Comparison of ENCODE assay signal across 19 cellular contexts in genomic region chr17:41284043-41284442, GRCh38. TPM values are rescaled to one million over a fixed set of nuclear protein-coding genes. Genes with fewer than 3 reads are reported as not detected.
DNase-seq lines count a peak whose midpoint lies in the region; ATAC-seq and TF ChIP-seq lines count a peak whose summit lies in the region.
"Had no signal": no experiment of that assay in that cellular context is flagged by ENCODE, and none has a peak within 500 bp of the region (broad histone marks: within the 10 kb centered on the region; RNA-seq: fewer than 3 reads in every experiment).

No MANE protein-coding gene starts in this region.

- no peak for TF ChIP-seq RAD21 in IMR-90 (IDR thresholded peaks at IDR 0.05; ENCODE audit: low read length)

- H3K36me3 ChIP-seq in IMR-90 (ENCODE audit: control insufficient read depth, insufficient read depth, low read length): no peaks in the 10 kb centered on the region
- no peaks in the 10 kb centered on the region for H3K36me3 ChIP-seq in hepatocyte (replicated peaks; ENCODE audit: insufficient read depth, low read depth)
- no peaks in the 10 kb centered on the region for H3K36me3 ChIP-seq in WERI-Rb-1
- H3K36me3 ChIP-seq: gastrocnemius medialis, tibial artery had no signal

- ATAC-seq in IMR-90 (ENCODE audit: low read depth) (peak; percentile 76), HG03354 (IDR thresholded peaks at IDR 0.05; ENCODE audit: poor library complexity, severe bottlenecking, unreplicated experiment) (no peak)
- ATAC-seq: gastrocnemius medialis, Panc1 had no signal

- peak overlapping the region; percentile 80 for H3K4ac ChIP-seq in IMR-90 (ENCODE audit: low read depth, low read length)

- H3K4me3 ChIP-seq in IMR-90 (ENCODE audit: insufficient read depth, low read depth, low read length) (no peak overlapping the region), hepatocyte (no peak overlapping the region), WERI-Rb-1 (ENCODE audit: low read depth, low read length) (no peak overlapping the region)
- H3K4me3 ChIP-seq: coronary artery, gastrocnemius medialis, tibial artery had no signal

- intact Hi-C loops in IMR-90 (cut with micrococcal nuclease): no loop called here

- H4K91ac ChIP-seq in IMR-90 (ENCODE audit: insufficient read depth, low read depth, low read length): peak overlapping the region; percentile 94

- peak overlapping the region; percentile 96; the same call in 1 of the 2 replicates for H3K18ac ChIP-seq in IMR-90 (ENCODE audit: low read depth, low read length)

- CTCF ChIA-PET in IMR-90 (lab: Yijun Ruan, JAX): no interaction called here

- H3K9ac ChIP-seq in IMR-90 (ENCODE audit: low read depth, low read length): peak overlapping the region; percentile 18; the same call in 1 of the 2 replicates

- H3K56ac ChIP-seq in IMR-90 (ENCODE audit: extremely low read depth, insufficient read depth, low read length): peak overlapping the region; percentile 33

- no peak for TF ChIP-seq POLR2A in IMR-90 (IDR thresholded peaks at IDR 0.05; ENCODE audit: low read depth, low read length)

- H3K9me3 ChIP-seq in IMR-90 (ENCODE audit: control insufficient read depth, insufficient read depth, low read length) (no peaks in the 10 kb centered on the region), hepatocyte (ENCODE audit: low read depth) (no peaks in the 10 kb centered on the region), WERI-Rb-1 (ENCODE audit: severe bottlenecking) (no peaks in the 10 kb centered on the region)
- H3K9me3 ChIP-seq: gastrocnemius medialis, tibial artery had no signal

- H2BK5ac ChIP-seq in IMR-90 (ENCODE audit: low read depth, low read length, poor library complexity, severe bottlenecking): peak overlapping the region; percentile 71

- no peaks in the 10 kb centered on the region for H3K79me1 ChIP-seq in IMR-90 (ENCODE audit: low read depth in 1 of 2, low read length in 2 of 2)

- no peak overlapping the region for H2AK9ac ChIP-seq in IMR-90 (replicated peaks; ENCODE audit: low read depth, low read length, poor library complexity)

- peak overlapping the region; percentile 88 for H3K14ac ChIP-seq in IMR-90 (replicated peaks; ENCODE audit: low read depth, low read length)

- no peaks in the 10 kb centered on the region for H3K27me3 ChIP-seq in IMR-90 (ENCODE audit: control insufficient read depth, insufficient read depth, low read length)
- H3K27me3 ChIP-seq in hepatocyte: no peaks in the 10 kb centered on the region
- H3K27me3 ChIP-seq in WERI-Rb-1 (ENCODE audit: insufficient read depth, low read depth, severe bottlenecking): peaks cover 87% of the 10 kb centered on the region

- in situ Hi-C loops in IMR-90 (cut with MboI; ENCODE audit: low sequenced_read_pairs): no loop called here

- no peaks in the 10 kb centered on the region for H3K79me2 ChIP-seq in hepatocyte

- dilution Hi-C loops in IMR-90 (cut with HindIII; ENCODE audit: low sequenced_read_pairs, unreplicated experiment): no loop called here

- peak overlapping the region; percentile 88 for H2AK5ac ChIP-seq in IMR-90 (ENCODE audit: low read depth, low read length)

- H2BK15ac ChIP-seq in IMR-90 (ENCODE audit: low read depth, low read length): peak overlapping the region; percentile 77; the same call in 1 of the 3 replicates

- POLR2A ChIA-PET in IMR-90 (lab: Charles Lee; ENCODE audit: unreplicated experiment): no interaction called here

- H4K20me1 ChIP-seq in IMR-90 (ENCODE audit: insufficient read depth, low read length) (no peaks in the 10 kb centered on the region), hepatocyte (ENCODE audit: insufficient read depth, poor library complexity, severe bottlenecking) (no peaks in the 10 kb centered on the region)

- BruUV-seq in IMR-90 (replicated peaks; lab: Mats Ljungman, UMichigan): no TSS peak

- H3K4me1 ChIP-seq in IMR-90 (ENCODE audit: control insufficient read depth, insufficient read depth, low read length) (peaks cover 4% of the 10 kb centered on the region; the same call in 1 of the 2 replicates), hepatocyte (ENCODE audit: insufficient read depth) (no peaks in the 10 kb centered on the region)
- H3K4me1 ChIP-seq: gastrocnemius medialis, tibial artery had no signal

- TF ChIP-seq CTCF in IMR-90 (conservative IDR thresholded peaks at IDR 0.05; ENCODE audit: low read depth, low read length) (no peak), hepatocyte (IDR thresholded peaks at IDR 0.05; ENCODE audit: poor library complexity) (no peak), WERI-Rb-1 (IDR thresholded peaks at IDR 0.05; ENCODE audit: low read depth, low read length) (no peak)

- WGBS in IMR-90 (ENCODE audit: extremely low coverage in 2 of 2, insufficient read length in 1 of 2), 2 experiments: 80% methylated on average over 1 of the region's 3 CpGs; no CpG with 5 or more reads in 1 of the 2 experiments
- 36% methylated on average over 3 of the region's 3 CpGs for WGBS in hepatocyte (ENCODE audit: low lambda C conversion rate, missing lambda C conversion rate)

- H3K9me2 ChIP-seq in hepatocyte (replicated peaks; ENCODE audit: insufficient read depth): no peaks in the 10 kb centered on the region

- H4K5ac ChIP-seq in IMR-90 (ENCODE audit: low read depth, low read length): peak overlapping the region; percentile 77; the same call in 1 of the 2 replicates

- peak overlapping the region; percentile 92 for H2BK120ac ChIP-seq in IMR-90 (ENCODE audit: low read depth, low read length)

- no peak overlapping the region for H2AFZ ChIP-seq in IMR-90 (replicated peaks; ENCODE audit: low read length, poor library complexity)
- no peak overlapping the region for H2AFZ ChIP-seq in hepatocyte

- peak overlapping the region; percentile 26 to 79; a peak in 3 of 4 replicates for H4K8ac ChIP-seq in IMR-90 (ENCODE audit: low read depth in 2 of 2, low read length in 2 of 2)

- peak overlapping the region; percentile 81 for H2BK20ac ChIP-seq in IMR-90 (ENCODE audit: low read depth, low read length)

- H3K23ac ChIP-seq in IMR-90 (ENCODE audit: low read depth, low read length): peak overlapping the region; percentile 19

- peak overlapping the region; percentile 46; the same call in 1 of the 2 replicates for H3K4me2 ChIP-seq in IMR-90 (ENCODE audit: low read depth, low read length)
- H3K4me2 ChIP-seq in hepatocyte: no peak overlapping the region

- peaks cover 7% of the 10 kb centered on the region for H3K9me1 ChIP-seq in IMR-90 (ENCODE audit: insufficient read depth, low read length)

- H3K27ac ChIP-seq in IMR-90 (ENCODE audit: insufficient read depth, low read length) (peak overlapping the region; percentile 15; the same call in 1 of the 2 replicates), hepatocyte (no peak overlapping the region), WERI-Rb-1 (no peak overlapping the region)
- H3K27ac ChIP-seq: coronary artery, gastrocnemius medialis, tibial artery had no signal

- peak; percentile 72 for DNase-seq in GM03348 (ENCODE audit: low spot score)
- DNase-seq in IMR-90: peak; percentile 41
- DNase-seq in hepatocyte (ENCODE audit: low spot score): peak; percentile 1
- DNase-seq in superior temporal gyrus (ENCODE audit: extremely low spot score): peak; percentile 1
- no peak for DNase-seq in WERI-Rb-1
- no peak for DNase-seq in amygdala (lab: John Stamatoyannopoulos, UW)
- DNase-seq: activated CD4-positive, alpha-beta T cell treated with anti-CD3 and anti-CD28 coated beads, Interleukin-2, amount 10 ng/mL, durations not matched to agents 7 days and 5 days; activated naive CD4-positive, alpha-beta T cell treated with anti-CD3 and anti-CD28 coated beads for 36 hours; CD4-positive, alpha-beta memory T cell; DND-41; gastrocnemius medialis; NCI-H1417 treated with DMSO at 0.1 percent for 48 hours; tibial artery had no signal

TF ChIP-seq in IMR-90, 13 proteins besides CTCF, POLR2A, EP300 and RAD21 (continues in another document):
- TF ChIP-seq RFX5 (IDR thresholded peaks at IDR 0.05; ENCODE audit: low read depth, low read length): no peak
- no peak for TF ChIP-seq CHD1 (IDR thresholded peaks at IDR 0.05; ENCODE audit: low read depth, low read length)
- TF ChIP-seq SMC3 (IDR thresholded peaks at IDR 0.05; ENCODE audit: low read depth, low read length): no peak
- no peak for TF ChIP-seq BHLHE40 (IDR thresholded peaks at IDR 0.05; ENCODE audit: low read depth, low read length)
- TF ChIP-seq MAZ (IDR thresholded peaks at IDR 0.05; ENCODE audit: borderline replicate concordance, low read depth, low read length): no peak
- TF ChIP-seq MXI1 (IDR thresholded peaks at IDR 0.05; ENCODE audit: borderline replicate concordance, low read depth, low read length): no peak
- TF ChIP-seq FOS (IDR thresholded peaks at IDR 0.05; ENCODE audit: low read depth, low read length): no peak
- TF ChIP-seq MAFK (IDR thresholded peaks at IDR 0.05; ENCODE audit: low read depth, low read length): no peak

RNA-seq across cellular contexts. Expression of gene KRTAP9-7, which starts 8.5 kb away (rescaled TPM):
- total RNA-seq in IMR-90 (2012; rRNA removed) (not detected in 2 replicates), hepatocyte (not detected in 2 replicates)
- polyA plus RNA-seq in IMR-90 (2012; rRNA removed) (not detected in 2 replicates), hepatocyte (not detected in 2 replicates)
- polyA plus RNA-seq in IMR-90 (2012; cell fraction: cytosol; rRNA removed): not detected in 2 replicates
- not detected in 2 replicates for polyA plus RNA-seq in IMR-90 (2012; cell fraction: nucleus; rRNA removed; ENCODE audit: low replicate concordance)
- total RNA-seq: activated CD4-positive, alpha-beta T cell treated with anti-CD3 and anti-CD28 coated beads, Interleukin-2, amount 10 ng/mL, durations not matched to agents 7 days and 5 days; activated naive CD4-positive, alpha-beta T cell treated with anti-CD3 and anti-CD28 coated beads for 36 hours; CD4-positive, alpha-beta memory T cell; gastrocnemius medialis; LHCN-M2; liver; progenitor cell of endocrine pancreas had no signal
- polyA plus RNA-seq: CD4-positive, alpha-beta memory T cell; liver had no signal

RNA-seq across cellular contexts. Expression of gene KRTAP29-1, which starts 18.6 kb away (rescaled TPM):
- total RNA-seq in IMR-90 (2012; rRNA removed): not detected in 2 replicates
- polyA plus RNA-seq in IMR-90 (2012; rRNA removed): not detected in 2 replicates
- not detected in 2 replicates for polyA plus RNA-seq in IMR-90 (2012; cell fraction: cytosol; rRNA removed)
- 0.07 TPM in 1 of 2 replicates, not detected in the other for polyA plus RNA-seq in IMR-90 (2012; cell fraction: nucleus; rRNA removed; ENCODE audit: low replicate concordance)
- total RNA-seq in hepatocyte: not detected in 2 replicates
- polyA plus RNA-seq in hepatocyte: not detected in 2 replicates
- total RNA-seq: activated CD4-positive, alpha-beta T cell treated with anti-CD3 and anti-CD28 coated beads, Interleukin-2, amount 10 ng/mL, durations not matched to agents 7 days and 5 days; activated naive CD4-positive, alpha-beta T cell treated with anti-CD3 and anti-CD28 coated beads for 36 hours; CD4-positive, alpha-beta memory T cell; gastrocnemius medialis; LHCN-M2; liver; progenitor cell of endocrine pancreas had no signal
- polyA plus RNA-seq: CD4-positive, alpha-beta memory T cell; liver had no signal

RNA-seq across cellular contexts. Expression of gene KRTAP9-6, which starts 18.9 kb away (rescaled TPM):
- not detected in 2 replicates for total RNA-seq in IMR-90 (2012; rRNA removed)
- not detected in 2 replicates for polyA plus RNA-seq in IMR-90 (2012; rRNA removed)
- polyA plus RNA-seq in IMR-90 (2012; cell fraction: cytosol; rRNA removed): not detected in 2 replicates
- polyA plus RNA-seq in IMR-90 (2012; cell fraction: nucleus; rRNA removed; ENCODE audit: low replicate concordance): not detected in 2 replicates
- total RNA-seq in hepatocyte: not detected in 2 replicates
- not detected in 2 replicates for polyA plus RNA-seq in hepatocyte
- total RNA-seq: activated CD4-positive, alpha-beta T cell treated with anti-CD3 and anti-CD28 coated beads, Interleukin-2, amount 10 ng/mL, durations not matched to agents 7 days and 5 days; activated naive CD4-positive, alpha-beta T cell treated with anti-CD3 and anti-CD28 coated beads for 36 hours; CD4-positive, alpha-beta memory T cell; gastrocnemius medialis; LHCN-M2; liver; progenitor cell of endocrine pancreas had no signal
- polyA plus RNA-seq: CD4-positive, alpha-beta memory T cell; liver had no signal

RNA-seq across cellular contexts. Expression of gene KRTAP16-1, which starts 25.1 kb away (rescaled TPM):
- not detected in 2 replicates for total RNA-seq in IMR-90 (2012; rRNA removed)
- not detected in 2 replicates for polyA plus RNA-seq in IMR-90 (2012; rRNA removed)
- not detected in 2 replicates for polyA plus RNA-seq in IMR-90 (2012; cell fraction: cytosol; rRNA removed)
- 0.03 TPM in 1 of 2 replicates, not detected in the other for polyA plus RNA-seq in IMR-90 (2012; cell fraction: nucleus; rRNA removed; ENCODE audit: low replicate concordance)
- total RNA-seq in hepatocyte: not detected in 2 replicates
- polyA plus RNA-seq in hepatocyte: not detected in 2 replicates
- total RNA-seq: gastrocnemius medialis, LHCN-M2, liver, progenitor cell of endocrine pancreas had no signal
- polyA plus RNA-seq: CD4-positive, alpha-beta memory T cell; liver had no signal

RNA-seq across cellular contexts. Expression of gene KRTAP9-9, which starts 28.9 kb away (rescaled TPM):
- total RNA-seq in IMR-90 (2012; rRNA removed) (not detected in 2 replicates), hepatocyte (not detected in 2 replicates)
- polyA plus RNA-seq in IMR-90 (2012; rRNA removed) (not detected in 2 replicates), hepatocyte (not detected in 2 replicates)
- polyA plus RNA-seq in IMR-90 (2012; cell fraction: cytosol; rRNA removed): not detected in 2 replicates
- not detected in 2 replicates for polyA plus RNA-seq in IMR-90 (2012; cell fraction: nucleus; rRNA removed; ENCODE audit: low replicate concordance)
- total RNA-seq: activated CD4-positive, alpha-beta T cell treated with anti-CD3 and anti-CD28 coated beads, Interleukin-2, amount 10 ng/mL, durations not matched to agents 7 days and 5 days; activated naive CD4-positive, alpha-beta T cell treated with anti-CD3 and anti-CD28 coated beads for 36 hours; CD4-positive, alpha-beta memory T cell; gastrocnemius medialis; LHCN-M2; liver; progenitor cell of endocrine pancreas had no signal
- polyA plus RNA-seq: CD4-positive, alpha-beta memory T cell; liver had no signal

Comparison
In these comparisons a context has a peak if more than half of its experiments do, and no peak if none do; other contexts are left out.
1. DNase-seq: peak in GM03348 (single experiment), IMR-90 (single experiment), hepatocyte (single experiment) and superior temporal gyrus (single experiment); none in WERI-Rb-1 (single experiment) and amygdala (0 of 56).